In the genomic region with DNA sequence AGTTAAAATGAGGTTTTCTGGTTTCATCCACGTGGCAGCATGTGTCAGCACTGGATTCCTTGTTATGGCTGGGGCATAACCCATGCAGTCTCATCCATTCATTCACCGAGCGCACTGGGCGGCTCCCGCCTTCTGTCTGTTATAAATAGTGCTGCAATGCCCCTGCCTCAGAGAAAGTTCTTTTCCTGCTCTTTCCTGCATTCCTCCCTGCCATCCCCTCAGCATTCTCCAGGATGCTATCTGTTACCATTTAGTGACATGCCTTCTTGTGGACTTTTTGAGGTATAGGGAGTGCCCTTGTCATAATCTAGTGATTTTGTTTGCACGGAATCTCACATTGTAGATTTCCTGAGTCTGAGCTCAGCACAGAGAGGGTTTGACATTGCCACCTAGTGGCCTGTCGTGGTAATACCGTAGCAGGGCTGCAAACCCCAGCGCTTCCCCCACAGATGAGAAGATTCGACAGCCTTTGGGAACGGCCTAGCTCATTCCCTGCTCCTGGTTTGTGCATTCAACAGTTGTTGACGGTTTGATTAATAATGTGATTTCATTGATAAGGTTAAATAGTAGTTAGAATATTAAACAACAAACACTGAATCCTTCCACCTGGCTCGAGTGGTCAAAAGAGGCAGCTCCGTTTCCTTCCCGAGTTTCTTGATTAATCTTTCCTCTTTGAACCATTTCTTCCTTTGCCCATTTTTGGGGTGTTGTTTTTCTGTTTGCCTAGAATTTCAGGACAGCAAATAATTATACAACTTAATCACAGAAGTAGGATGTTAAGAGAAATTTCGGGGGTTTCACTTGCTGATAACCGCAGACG, we compare ENCODE assay signal across 8 cellular contexts. TPM values are rescaled to one million over a fixed set of nuclear protein-coding genes. Genes with fewer than 3 reads are reported as not detected.
DNase-seq lines count a peak whose midpoint lies in the region; ATAC-seq, FAIRE-seq and TF ChIP-seq lines count a peak whose summit lies in the region.

No MANE protein-coding gene starts in this region.

- no peak overlapping the region for H2AFZ ChIP-seq in trophoblast cell (ENCODE audit: insufficient read depth, low read length, poor library complexity)

- H3K27ac Mint-ChIP-seq in type B pancreatic cell: peak overlapping the region; percentile 81

- TF ChIP-seq CTCF in 22Rv1 (IDR thresholded peaks at IDR 0.05) (peak; percentile 79), gastroesophageal sphincter (IDR thresholded peaks at IDR 0.05) (peak in 3 of 4 experiments; percentile 91 to 96 (median 93)), type B pancreatic cell (conservative IDR thresholded peaks at IDR 0.05) (peak; percentile 95)

- peaks cover 2% of the 10 kb centered on the region; the same call in 1 of the 2 replicates for H3K4me1 ChIP-seq in SJCRH30
- peaks cover 0 to 16% (median 0%) of the 10 kb centered on the region in 3 donors for H3K4me1 ChIP-seq in gastroesophageal sphincter
- peaks cover 10 to 14% of the 10 kb centered on the region in 2 experiments for H3K4me1 ChIP-seq in trophoblast cell (ENCODE audit: control insufficient read depth in 1 of 2, insufficient read depth in 2 of 2, low read length in 2 of 2)

- H3K27ac ChIP-seq in 22Rv1: no peak overlapping the region
- H3K27ac ChIP-seq in SJCRH30: no peak overlapping the region
- H3K27ac ChIP-seq in gastroesophageal sphincter: no peak overlapping the region
- no peak overlapping the region for H3K27ac ChIP-seq in trophoblast cell (ENCODE audit: low read depth, low read length)

- H3K36me3 ChIP-seq in SJCRH30: no peaks in the 10 kb centered on the region
- no peaks in the 10 kb centered on the region for H3K36me3 ChIP-seq in gastroesophageal sphincter
- no peaks in the 10 kb centered on the region for H3K36me3 ChIP-seq in trophoblast cell (ENCODE audit: control insufficient read depth in 1 of 2, insufficient read depth in 2 of 2, low read length in 2 of 2)

- no peak overlapping the region for H2BK5ac ChIP-seq in trophoblast cell (ENCODE audit: low read depth, low read length, poor library complexity)

- ATAC-seq in gastroesophageal sphincter: peak; percentile 75

- H3K14ac ChIP-seq in trophoblast cell (ENCODE audit: low read length): no peak overlapping the region

- H2BK120ac ChIP-seq in trophoblast cell (ENCODE audit: insufficient read depth, low read length, poor library complexity): no peak overlapping the region

- no peaks in the 10 kb centered on the region for H3K9me3 ChIP-seq in SJCRH30 (replicated peaks)
- H3K9me3 ChIP-seq in gastroesophageal sphincter: no peaks in the 10 kb centered on the region
- peaks cover under 1% of the 10 kb centered on the region for H3K9me3 ChIP-seq in trophoblast cell (ENCODE audit: insufficient read depth, low read depth, low read length)

- no peak overlapping the region for H3K23ac ChIP-seq in trophoblast cell (ENCODE audit: low read length)

- no peak for TF ChIP-seq EP300 in gastroesophageal sphincter (IDR thresholded peaks at IDR 0.05)

- 0 to 25% methylated on average over 4 to 17 of the region's 18 CpGs for WGBS in gastroesophageal sphincter (ENCODE audit: low coverage in 1 of 2), 2 donors
- WGBS in trophoblast cell (ENCODE audit: extremely low coverage, insufficient coverage, insufficient read length): no CpG with 5 or more reads among the region's 18 CpGs

- no peak overlapping the region for H3K4me3 ChIP-seq in SJCRH30
- no peak overlapping the region for H3K4me3 ChIP-seq in gastroesophageal sphincter
- no peak overlapping the region for H3K4me3 ChIP-seq in trophoblast cell (ENCODE audit: low read depth, low read length)

- no peak overlapping the region for H2AK5ac ChIP-seq in trophoblast cell (ENCODE audit: low read length)

- H3K4me2 ChIP-seq in trophoblast cell (ENCODE audit: low read length): no peak overlapping the region

- TF ChIP-seq POLR2A in GM12891 (IDR thresholded peaks at IDR 0.05; ENCODE audit: low read depth, low read length): no peak
- TF ChIP-seq POLR2A in gastroesophageal sphincter (IDR thresholded peaks at IDR 0.05): no peak

- no peaks in the 10 kb centered on the region for H3K79me1 ChIP-seq in trophoblast cell (ENCODE audit: low read length)

- no peak overlapping the region for H3K9ac ChIP-seq in trophoblast cell (ENCODE audit: low read length)

- H3K4me1 Mint-ChIP-seq in type B pancreatic cell (ENCODE audit: unreplicated experiment): peaks cover 50% of the 10 kb centered on the region

- no peaks in the 10 kb centered on the region for H3K36me3 Mint-ChIP-seq in type B pancreatic cell

- H3K27me3 ChIP-seq in SJCRH30: no peaks in the 10 kb centered on the region
- peaks cover 93% of the 10 kb centered on the region for H3K27me3 ChIP-seq in gastroesophageal sphincter
- H3K27me3 ChIP-seq in trophoblast cell (ENCODE audit: insufficient read depth, low read length): no peaks in the 10 kb centered on the region

- FAIRE-seq in GM12891 (lab: Jason Lieb, UNC): peak; percentile 96

- peaks cover 26% of the 10 kb centered on the region for H3K27me3 Mint-ChIP-seq in type B pancreatic cell

- no peak overlapping the region for H3K18ac ChIP-seq in trophoblast cell (ENCODE audit: low read length)

- H3K79me2 ChIP-seq in trophoblast cell (ENCODE audit: control insufficient read depth, insufficient read depth, low read length, poor library complexity): no peaks in the 10 kb centered on the region

- no peak overlapping the region for H4K8ac ChIP-seq in trophoblast cell (ENCODE audit: low read depth, low read length)

- H4K12ac ChIP-seq in trophoblast cell (ENCODE audit: low read depth, low read length): no peak overlapping the region

- H3K4ac ChIP-seq in trophoblast cell (ENCODE audit: low read depth, low read length): no peak overlapping the region

- H3K4me3 Mint-ChIP-seq in type B pancreatic cell: peak overlapping the region; percentile 68

- no peaks in the 10 kb centered on the region for H3K9me3 Mint-ChIP-seq in type B pancreatic cell

- peak; percentile 57 for DNase-seq in GM12891 (ENCODE audit: insufficient read length, low spot score)
- DNase-seq in M059J (ENCODE audit: low read depth): peak; percentile 74
- DNase-seq in SJCRH30: peak; percentile 39 to 76
- DNase-seq in activated effector memory CD4-positive, alpha-beta T cell treated with anti-CD3 and anti-CD28 coated beads, Interleukin-2, amount 50 U/mL, for 16 hours: peak; percentile 90
- peak; percentile 53 to 83 for DNase-seq in trophoblast cell
- DNase-seq in type B pancreatic cell (ENCODE audit: extremely low spot score, unreplicated experiment): peak; percentile 83

- H2BK12ac ChIP-seq in trophoblast cell (ENCODE audit: low read length): no peak overlapping the region

- no peak overlapping the region for H4K91ac ChIP-seq in trophoblast cell (ENCODE audit: low read depth, low read length)

TF ChIP-seq in GM12891, 5 proteins besides CTCF, POLR2A, EP300 and RAD21:
- TF ChIP-seq TAF1 (IDR thresholded peaks at IDR 0.05; ENCODE audit: low read depth, low read length) (no peak), POLR2AphosphoS5 (IDR thresholded peaks at IDR 0.05; ENCODE audit: low read depth, low read length) (no peak), POU2F2 (IDR thresholded peaks at IDR 0.05; ENCODE audit: low read depth, low read length) (no peak), PAX5 (IDR thresholded peaks at IDR 0.05; ENCODE audit: insufficient read depth, low read length, severe bottlenecking) (no peak), SPI1 (IDR thresholded peaks at IDR 0.05; ENCODE audit: low read depth, low read length) (no peak)

RNA-seq across cellular contexts. Expression of a gene that starts 46.3 kb away (rescaled TPM):
- polyA plus RNA-seq in GM12891 (2012; ENCODE audit: low read depth, missing spikeins): 0.19 TPM
- total RNA-seq in M059J (2014; rRNA removed; shearing (Covaris generic)): not detected in 2 replicates
- 0.30 and 0.79 TPM in 2 replicates for total RNA-seq in SJCRH30 (2014; rRNA removed; shearing (Covaris generic))
- not detected for total RNA-seq in gastroesophageal sphincter
- not detected in 2 replicates for polyA plus RNA-seq in trophoblast cell (2013)
- total RNA-seq in type B pancreatic cell (ENCODE audit: low replicate concordance): 0.36 and 1.0 TPM in 2 replicates
